Comparison of ENCODE assay signal across 8 cellular contexts in genomic region chr22:22753526-22754267, GRCh38.
A peak's percentile ranks its signal among the peaks of the same experiment; 100 is the strongest.
DNase-seq lines count a peak whose midpoint lies in the region; ATAC-seq and TF ChIP-seq lines count a peak whose summit lies in the region.

No MANE protein-coding gene starts in this region.

- DNase-seq in AG09319 (ENCODE audit: extremely low read depth, low read depth), result no peak
- peak; percentile 76 for DNase-seq in GM13977 (ENCODE audit: low spot score)
- DNase-seq in NCI-H774 (lab: John Stamatoyannopoulos, UW), result peak; percentile 21
- DNase-seq in activated CD8-positive, alpha-beta memory T cell treated with anti-CD3 and anti-CD28 coated beads for 4 hours (ENCODE audit: low read depth in 2 of 2), result peak; percentile 49 to 68
- peak; percentile 33 for DNase-seq in epithelial cell of proximal tubule (ENCODE audit: low read depth)
- DNase-seq in neural crest cell (ENCODE audit: low read depth, low spot score), result peak; percentile 59
- DNase-seq in upper lobe of right lung, result no peak
- DNase-seq in NCI-H446 treated with DMSO at 0.1 percent for 48 hours (lab: John Stamatoyannopoulos, UW), result no peak

- H3K27me3 ChIP-seq in upper lobe of right lung, result no peaks in the 10 kb centered on the region

- H3K27ac Mint-ChIP-seq in neural crest cell (ENCODE audit: unreplicated experiment), result no peak overlapping the region

- H3K36me3 ChIP-seq in upper lobe of right lung, result no peaks in the 10 kb centered on the region

- ATAC-seq in upper lobe of right lung, result peak; percentile 83

- H3K36me3 Mint-ChIP-seq in neural crest cell (ENCODE audit: low read depth), result no peaks in the 10 kb centered on the region

- no peak overlapping the region for H3K27ac ChIP-seq in upper lobe of right lung

- TF ChIP-seq CTCF in AG09319 (IDR thresholded peaks at IDR 0.05; ENCODE audit: low read depth, low read length) (peak; percentile 56), GM13977 (IDR thresholded peaks at IDR 0.05; ENCODE audit: extremely low read depth, insufficient read depth, missing control alignments) (peak; percentile 38), epithelial cell of proximal tubule (conservative IDR thresholded peaks at IDR 0.05; ENCODE audit: low read depth, low read length) (peak; percentile 84), neural crest cell (conservative IDR thresholded peaks at IDR 0.05) (peak; percentile 70), upper lobe of right lung (IDR thresholded peaks at IDR 0.05) (peak; percentile 60)

- in situ Hi-C loops in GM13977 (cut with MboI; ENCODE audit: low pct_unique_long_range_greater_than_20kb, low sequenced_read_pairs, unreplicated experiment), result no loop called here

- H3K4me1 Mint-ChIP-seq in neural crest cell, result no peaks in the 10 kb centered on the region

- H3K4me3 ChIP-seq in epithelial cell of proximal tubule (ENCODE audit: low read depth, low read length) (no peak overlapping the region), upper lobe of right lung (no peak overlapping the region)

- no peak overlapping the region for H3K4me3 Mint-ChIP-seq in neural crest cell

- H3K9me3 ChIP-seq in upper lobe of right lung, result no peaks in the 10 kb centered on the region

- intact Hi-C loops in upper lobe of right lung (cut with DNase I), result no loop called here

- H3K4me1 ChIP-seq in upper lobe of right lung, result no peaks in the 10 kb centered on the region

- H3K27me3 Mint-ChIP-seq in neural crest cell (ENCODE audit: low read depth), result peaks cover 70% of the 10 kb centered on the region

- H3K9me3 Mint-ChIP-seq in neural crest cell, result no peaks in the 10 kb centered on the region

Comparison
In these comparisons a context has a peak if more than half of its experiments do, and no peak if none do; other contexts are left out.
1. DNase-seq: peak in GM13977 (single experiment), NCI-H774 (single experiment), activated CD8-positive, alpha-beta memory T cell treated with anti-CD3 and anti-CD28 coated beads for 4 hours (2 of 2), epithelial cell of proximal tubule (single experiment) and neural crest cell (single experiment); none in AG09319 (single experiment), upper lobe of right lung (single experiment) and NCI-H446 treated with DMSO at 0.1 percent for 48 hours (single experiment).
2. Peak in every context shown above with its lines, with median percentiles within 50 percentile points of each other: CTCF ChIP-seq.